In genomic region chr11:64670975-64671374, GRCh38 we compare ENCODE assay signal across 18 cellular contexts. TPM values are rescaled to one million over a fixed set of nuclear protein-coding genes. Genes with fewer than 3 reads are reported as not detected.
A peak's percentile ranks its signal among the peaks of the same experiment; 100 is the strongest.
DNase-seq lines count a peak whose midpoint lies in the region; ATAC-seq and TF ChIP-seq lines count a peak whose summit lies in the region.
"Had no signal": no experiment of that assay in that cellular context is flagged by ENCODE, and none has a peak within 500 bp of the region (broad histone marks: within the 10 kb centered on the region; RNA-seq: fewer than 3 reads in every experiment).

No MANE protein-coding gene starts in this region.

- 0 to 21% methylated on average over 1 to 3 of the region's 3 CpGs for WGBS in transverse colon (ENCODE audit: low coverage in 1 of 2), 2 donors

- DNase-seq in left ventricle myocardium inferior (peak; percentile 0), Right ventricle myocardium superior (no peak), colonic mucosa (peak; percentile 56), left lung (no peak), transverse colon (peak; percentile 41)
- DNase-seq: AML-193; C1 segment of cervical spinal cord; CD4-positive, alpha-beta memory T cell; DMS79; GOT3; H9; IMR-90 had no signal

- H3K36me3 ChIP-seq in left ventricle myocardium inferior (no peaks in the 10 kb centered on the region), colonic mucosa (no peaks in the 10 kb centered on the region), left lung (no peaks in the 10 kb centered on the region), transverse colon (no peaks in the 10 kb centered on the region)

- H3K27me3 ChIP-seq in left ventricle myocardium inferior (ENCODE audit: low read depth) (peaks cover 62% of the 10 kb centered on the region), colonic mucosa (no peaks in the 10 kb centered on the region), left lung (peaks cover 11 to 73% of the 10 kb centered on the region in 2 donors), transverse colon (peaks cover 2% of the 10 kb centered on the region)

- no peak for TF ChIP-seq POLR2A in transverse colon (IDR thresholded peaks at IDR 0.05)

- no peak for ATAC-seq in Right ventricle myocardium superior (ENCODE audit: poor library complexity)
- ATAC-seq in left lung = peak; percentile 50
- no peak for ATAC-seq in HG02884 (IDR thresholded peaks at IDR 0.05; ENCODE audit: unreplicated experiment)
- no peak for ATAC-seq in HG02623 (IDR thresholded peaks at IDR 0.05; ENCODE audit: unreplicated experiment)
- ATAC-seq in GM21825 (IDR thresholded peaks at IDR 0.05; ENCODE audit: unreplicated experiment) = no peak
- ATAC-seq: GM12878 had no signal

- intact Hi-C loops in left ventricle myocardium inferior (cut with micrococcal nuclease) (no loop called here), Right ventricle myocardium superior (cut with DNase I) (no loop called here), colonic mucosa (cut with DNase I) (no loop called here), left lung (cut with DNase I) (no loop called here), transverse colon (cut with DNase I; ENCODE audit: low total_unique reads) (no loop called here)

- no peaks in the 10 kb centered on the region for H3K9me3 ChIP-seq in left ventricle myocardium inferior (replicated peaks)
- H3K9me3 ChIP-seq in colonic mucosa = no peaks in the 10 kb centered on the region
- no peaks in the 10 kb centered on the region for H3K9me3 ChIP-seq in left lung
- H3K9me3 ChIP-seq in transverse colon = no peaks in the 10 kb centered on the region

- H3K4me3 ChIP-seq in left ventricle myocardium inferior = no peak overlapping the region
- no peak overlapping the region for H3K4me3 ChIP-seq in colonic mucosa
- H3K4me3 ChIP-seq in left lung = no peak overlapping the region
- no peak overlapping the region for H3K4me3 ChIP-seq in transverse colon
- H3K4me3 ChIP-seq: GM12878 had no signal

- in situ Hi-C loops in transverse colon (cut with MboI; ENCODE audit: low pct_ligation_motif_present in 1 of 4, low pct_unique_long_range_greater_than_20kb in 1 of 4, low sequenced_read_pairs in 3 of 4) = no loop called here

- H3K27ac ChIP-seq in left ventricle myocardium inferior (replicated peaks) (no peak overlapping the region), colonic mucosa (no peak overlapping the region), left lung (no peak overlapping the region), transverse colon (no peak overlapping the region)
- H3K27ac ChIP-seq: 22Rv1, HL-60 had no signal

- no peak for TF ChIP-seq CTCF in left ventricle myocardium inferior (IDR thresholded peaks at IDR 0.05; ENCODE audit: borderline replicate concordance)
- no peak for TF ChIP-seq CTCF in colonic mucosa (IDR thresholded peaks at IDR 0.05)
- TF ChIP-seq CTCF in left lung (IDR thresholded peaks at IDR 0.05) = no peak
- TF ChIP-seq CTCF in transverse colon (IDR thresholded peaks at IDR 0.05) = no peak

- H3K4me1 ChIP-seq in left ventricle myocardium inferior (peaks cover 13% of the 10 kb centered on the region), colonic mucosa (no peaks in the 10 kb centered on the region), left lung (peaks cover 0 to 8% of the 10 kb centered on the region in 2 donors), transverse colon (peaks cover 0 to 18% (median 7%) of the 10 kb centered on the region in 4 donors)

- TF ChIP-seq EP300 in transverse colon (IDR thresholded peaks at IDR 0.05; ENCODE audit: low read depth) = no peak

- peak overlapping the region in 1 of 2 donors; percentile 21 for H3K9ac ChIP-seq in colonic mucosa (ENCODE audit: low read depth in 2 of 2, low read length in 2 of 2)

RNA-seq across cellular contexts. Expression of gene NRXN2, which starts 52.0 kb away (rescaled TPM):
- total RNA-seq in left ventricle myocardium inferior (0.71 TPM), Right ventricle myocardium superior (0.86 TPM), colonic mucosa (1 to 10 TPM; 2.2 to 5.4 TPM), left lung (1 to 10 TPM; 3.5 to 7.9 TPM), transverse colon (1 to 10 TPM; 2.9 to 7.4 (median 6.8) TPM)

Comparison
In these comparisons a context has a peak if more than half of its experiments do, and no peak if none do; other contexts are left out.
1. DNase-seq: peak in left ventricle myocardium inferior (single experiment), colonic mucosa (single experiment) and transverse colon (single experiment); none in Right ventricle myocardium superior (single experiment) and left lung (0 of 2).